Comparison of ENCODE assay signal across 15 cellular contexts in genomic region chr10:71581376-71581775, GRCh38.
DNase-seq lines count a peak whose midpoint lies in the region.
"Had no signal": no experiment of that assay in that cellular context is flagged by ENCODE, and none has a peak within 500 bp of the region (broad histone marks: within the 10 kb centered on the region; RNA-seq: fewer than 3 reads in every experiment).

No MANE protein-coding gene starts in this region.

- H3K27ac ChIP-seq in cingulate gyrus (ENCODE audit: low read depth, low read length) (peak overlapping the region; percentile 88), substantia nigra (ENCODE audit: low read depth, low read length, poor library complexity, severe bottlenecking) (peak overlapping the region; percentile 97)
- H3K27ac ChIP-seq: PC-9 had no signal

- DNase-seq in C1 segment of cervical spinal cord (lab: John Stamatoyannopoulos, UW): peak in 9 of 14 donors; percentile 18 to 79 (median 44)
- DNase-seq in midbrain (lab: John Stamatoyannopoulos, UW): peak; percentile 84
- peak in 42 of 49 donors; percentile 13 to 87 (median 60) for DNase-seq in substantia nigra (lab: John Stamatoyannopoulos, UW)
- DNase-seq in NCI-H1436 (lab: John Stamatoyannopoulos, UW): no peak
- no peak for DNase-seq in NCI-H1105 treated with DMSO at 0.1 percent for 48 hours (lab: John Stamatoyannopoulos, UW)
- DNase-seq in iPS-NIHi11 (ENCODE audit: low spot score): no peak
- DNase-seq: CD4-positive, alpha-beta T cell; DMS53; HFFc6; NCI-H1417; NCI-H2171; NCI-H446 treated with DMSO at 0.1 percent for 48 hours; NCI-H748 treated with DMSO at 0.1 percent for 48 hours had no signal

Comparison
In these comparisons a context has a peak if more than half of its experiments do, and no peak if none do; other contexts are left out.
1. DNase-seq: peak in C1 segment of cervical spinal cord (9 of 14), midbrain (single experiment) and substantia nigra (42 of 49); none in NCI-H1436 (single experiment), NCI-H1105 treated with DMSO at 0.1 percent for 48 hours (single experiment) and iPS-NIHi11 (single experiment).